In genomic region chr20:41249781-41250281, GRCh38 we compare ENCODE assay signal across 8 cellular contexts.
DNase-seq lines count a peak whose midpoint lies in the region; ATAC-seq and TF ChIP-seq lines count a peak whose summit lies in the region.

No MANE protein-coding gene starts in this region.

- peaks cover 57% of the 10 kb centered on the region for H3K4me1 ChIP-seq in muscle layer of colon (ENCODE audit: insufficient read depth, low read length)

- H3K4me3 ChIP-seq in GM12864 (ENCODE audit: low read depth, low read length) (no peak overlapping the region), epithelial cell of esophagus (ENCODE audit: low read length) (no peak overlapping the region), muscle layer of colon (ENCODE audit: low read depth in 1 of 2, low read length in 2 of 2) (no peak overlapping the region)

- H3K36me3 ChIP-seq in muscle layer of colon (ENCODE audit: insufficient read depth, low read length), result no peaks in the 10 kb centered on the region

- DNase-seq in GM12864 (ENCODE audit: low read depth) (no peak), NOMO-1 treated with DMSO at 0.1 percent for 48 hours (lab: John Stamatoyannopoulos, UW; ENCODE audit: unreplicated experiment) (peak; percentile 72), epithelial cell of esophagus (ENCODE audit: low read depth) (peak; percentile 34)
- DNase-seq in activated CD4-positive, CD25-positive, alpha-beta regulatory T cell (lab: John Stamatoyannopoulos, UW), result no peak
- DNase-seq in NK-92 treated with Interleukin-12 subunit alpha and Interleukin-12 subunit beta, amount 100 ng/mL, for 24 hours (lab: John Stamatoyannopoulos, UW), result no peak

- peak overlapping the region; percentile 11 for H3K9ac ChIP-seq in muscle layer of colon (ENCODE audit: low read length)

- H3K9me3 ChIP-seq in muscle layer of colon (ENCODE audit: low read length), result no peaks in the 10 kb centered on the region

- no peak for ATAC-seq in activated CD4-positive, CD25-positive, alpha-beta regulatory T cell treated with anti-CD3 and anti-CD28 coated beads, Interleukin-2, amount 50 U/mL, for 24 hours
- ATAC-seq in HG02970 (IDR thresholded peaks at IDR 0.05; ENCODE audit: low FRiP score, unreplicated experiment), result no peak

- TF ChIP-seq CTCF in GM12864 (IDR thresholded peaks at IDR 0.05; ENCODE audit: low read depth, low read length, missing control alignments), result peak; percentile 26
- TF ChIP-seq CTCF in epithelial cell of esophagus (IDR thresholded peaks at IDR 0.05; ENCODE audit: insufficient read depth, low read depth, low read length, missing control alignments), result peak; percentile 12

- no peaks in the 10 kb centered on the region for H3K27me3 ChIP-seq in muscle layer of colon (ENCODE audit: control insufficient read depth in 1 of 2, insufficient read depth in 2 of 2, low read length in 2 of 2)

- H3K27ac ChIP-seq in muscle layer of colon (ENCODE audit: low read depth, low read length), result peak overlapping the region; percentile 83

Comparison
In these comparisons a context has a peak if more than half of its experiments do, and no peak if none do; other contexts are left out.
1. DNase-seq: peak in NOMO-1 treated with DMSO at 0.1 percent for 48 hours (single experiment) and epithelial cell of esophagus (single experiment); none in GM12864 (single experiment), activated CD4-positive, CD25-positive, alpha-beta regulatory T cell (0 of 4) and NK-92 treated with Interleukin-12 subunit alpha and Interleukin-12 subunit beta, amount 100 ng/mL, for 24 hours (single experiment).